Comparison of ENCODE assay signal across 22 cellular contexts in genomic region chr7:81690688-81691087, GRCh38.
DNase-seq lines count a peak whose midpoint lies in the region; ATAC-seq and TF ChIP-seq lines count a peak whose summit lies in the region.
"Had no signal": no experiment of that assay in that cellular context is flagged by ENCODE, and none has a peak within 500 bp of the region (broad histone marks: within the 10 kb centered on the region; RNA-seq: fewer than 3 reads in every experiment).

No MANE protein-coding gene starts in this region.

- ATAC-seq in left ventricle myocardium superior (no peak), HG02642 (IDR thresholded peaks at IDR 0.05; ENCODE audit: poor library complexity, unreplicated experiment) (no peak)
- ATAC-seq: activated CD8-positive, alpha-beta T cell treated with anti-CD3 and anti-CD28 coated beads, Interleukin-2, amount 10 ng/mL, durations not matched to agents 7 days and 5 days; lower lobe of right lung had no signal

- no peaks in the 10 kb centered on the region for H3K9me3 ChIP-seq in left ventricle myocardium inferior (replicated peaks)
- H3K9me3 ChIP-seq in hepatocyte (ENCODE audit: low read depth), result no peaks in the 10 kb centered on the region
- H3K9me3 ChIP-seq: BE2C, esophagus muscularis mucosa, lower lobe of right lung, upper lobe of left lung had no signal

- peak overlapping the region; percentile 17 for H2AFZ ChIP-seq in hepatocyte

- H4K20me1 ChIP-seq in hepatocyte (ENCODE audit: insufficient read depth, poor library complexity, severe bottlenecking), result no peaks in the 10 kb centered on the region

- TF ChIP-seq CTCF in left ventricle myocardium inferior (IDR thresholded peaks at IDR 0.05; ENCODE audit: borderline replicate concordance) (no peak), hepatocyte (IDR thresholded peaks at IDR 0.05; ENCODE audit: poor library complexity) (no peak)

- no peak overlapping the region for H3K4me3 ChIP-seq in left ventricle myocardium inferior
- H3K4me3 ChIP-seq in hepatocyte, result no peak overlapping the region
- H3K4me3 ChIP-seq: esophagus muscularis mucosa, lower lobe of right lung, upper lobe of left lung had no signal

- H3K27me3 ChIP-seq in left ventricle myocardium inferior (ENCODE audit: low read depth) (no peaks in the 10 kb centered on the region), hepatocyte (no peaks in the 10 kb centered on the region)
- H3K27me3 ChIP-seq: BE2C, esophagus muscularis mucosa, upper lobe of left lung had no signal

- H3K36me3 ChIP-seq in left ventricle myocardium inferior, result no peaks in the 10 kb centered on the region
- no peaks in the 10 kb centered on the region for H3K36me3 ChIP-seq in hepatocyte (replicated peaks; ENCODE audit: insufficient read depth, low read depth)
- H3K36me3 ChIP-seq: BE2C, esophagus muscularis mucosa, lower lobe of right lung, upper lobe of left lung had no signal

- intact Hi-C loops in left ventricle myocardium inferior (cut with micrococcal nuclease), result no loop called here
- intact Hi-C loops in left ventricle myocardium superior (cut with micrococcal nuclease), result no loop called here

- 84% methylated on average over 3 of the region's 3 CpGs for WGBS in hepatocyte (ENCODE audit: low lambda C conversion rate, missing lambda C conversion rate)

- no peaks in the 10 kb centered on the region for H3K79me2 ChIP-seq in hepatocyte

- no peaks in the 10 kb centered on the region for H3K9me2 ChIP-seq in hepatocyte (replicated peaks; ENCODE audit: insufficient read depth)

- no peak overlapping the region for H3K4me2 ChIP-seq in hepatocyte

- DNase-seq in left ventricle myocardium inferior (no peak), left ventricle myocardium superior (no peak), SHP77 treated with DMSO at 0.1 percent for 48 hours (lab: John Stamatoyannopoulos, UW) (peak; percentile 58), hepatocyte (ENCODE audit: low spot score) (no peak), NCI-H526 (lab: John Stamatoyannopoulos, UW) (no peak), NCI-H69 (lab: John Stamatoyannopoulos, UW) (no peak), cerebellar nuclear complex (lab: John Stamatoyannopoulos, UW) (no peak)
- DNase-seq: activated CD8-positive, alpha-beta T cell treated with anti-CD3 and anti-CD28 coated beads, Interleukin-2, amount 10 ng/mL, durations not matched to agents 7 days and 5 days; activated naive CD4-positive, alpha-beta T cell; activated T-cell treated with anti-CD3 and anti-CD28 coated beads for 4 hours; BE2C; cortex of kidney; GDM1; lower lobe of right lung; NCI-H2081; NCI-H226; NCI-H82; OCI-M1; upper lobe of left lung had no signal

- H3K4me1 ChIP-seq in left ventricle myocardium inferior (peaks cover 4% of the 10 kb centered on the region), hepatocyte (ENCODE audit: insufficient read depth) (no peaks in the 10 kb centered on the region)
- H3K4me1 ChIP-seq: lower lobe of right lung, upper lobe of left lung had no signal

- peak overlapping the region; percentile 13 for H3K27ac ChIP-seq in left ventricle myocardium inferior (replicated peaks)
- peak overlapping the region; percentile 8 for H3K27ac ChIP-seq in hepatocyte
- H3K27ac ChIP-seq: HL-60, lower lobe of right lung, upper lobe of left lung had no signal
